1 cellular context compared by ENCODE assay signal in the genomic region with DNA sequence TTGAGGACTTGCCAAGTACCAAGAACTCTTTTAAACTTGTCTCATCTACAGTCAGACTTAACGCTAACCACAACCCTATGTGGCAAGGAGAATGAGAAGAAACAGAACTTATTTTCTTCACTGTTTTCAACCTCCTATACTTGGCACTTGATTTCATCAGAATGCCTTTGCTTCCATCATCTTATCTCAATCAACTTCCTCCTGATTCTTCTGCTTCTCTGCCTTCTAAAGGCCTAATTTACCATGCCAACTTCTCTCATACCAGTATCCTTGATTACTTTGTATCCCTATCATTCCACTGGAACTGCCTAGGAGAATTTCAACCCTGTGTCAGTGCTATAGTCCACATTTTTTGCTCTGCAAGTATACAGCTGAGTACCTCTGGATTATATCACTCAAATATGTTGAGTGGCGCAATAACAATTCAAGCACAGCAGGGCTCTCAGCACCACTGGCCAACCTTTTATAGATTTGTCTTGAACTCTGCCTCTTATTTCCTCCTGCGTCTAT.
TF ChIP-seq lines count a peak whose summit lies in the region.

No MANE protein-coding gene starts in this region.

TF ChIP-seq in Ishikawa, 13 proteins besides CTCF, POLR2A, EP300 and RAD21 (continued from another document):
- TF ChIP-seq, protein P1, sequence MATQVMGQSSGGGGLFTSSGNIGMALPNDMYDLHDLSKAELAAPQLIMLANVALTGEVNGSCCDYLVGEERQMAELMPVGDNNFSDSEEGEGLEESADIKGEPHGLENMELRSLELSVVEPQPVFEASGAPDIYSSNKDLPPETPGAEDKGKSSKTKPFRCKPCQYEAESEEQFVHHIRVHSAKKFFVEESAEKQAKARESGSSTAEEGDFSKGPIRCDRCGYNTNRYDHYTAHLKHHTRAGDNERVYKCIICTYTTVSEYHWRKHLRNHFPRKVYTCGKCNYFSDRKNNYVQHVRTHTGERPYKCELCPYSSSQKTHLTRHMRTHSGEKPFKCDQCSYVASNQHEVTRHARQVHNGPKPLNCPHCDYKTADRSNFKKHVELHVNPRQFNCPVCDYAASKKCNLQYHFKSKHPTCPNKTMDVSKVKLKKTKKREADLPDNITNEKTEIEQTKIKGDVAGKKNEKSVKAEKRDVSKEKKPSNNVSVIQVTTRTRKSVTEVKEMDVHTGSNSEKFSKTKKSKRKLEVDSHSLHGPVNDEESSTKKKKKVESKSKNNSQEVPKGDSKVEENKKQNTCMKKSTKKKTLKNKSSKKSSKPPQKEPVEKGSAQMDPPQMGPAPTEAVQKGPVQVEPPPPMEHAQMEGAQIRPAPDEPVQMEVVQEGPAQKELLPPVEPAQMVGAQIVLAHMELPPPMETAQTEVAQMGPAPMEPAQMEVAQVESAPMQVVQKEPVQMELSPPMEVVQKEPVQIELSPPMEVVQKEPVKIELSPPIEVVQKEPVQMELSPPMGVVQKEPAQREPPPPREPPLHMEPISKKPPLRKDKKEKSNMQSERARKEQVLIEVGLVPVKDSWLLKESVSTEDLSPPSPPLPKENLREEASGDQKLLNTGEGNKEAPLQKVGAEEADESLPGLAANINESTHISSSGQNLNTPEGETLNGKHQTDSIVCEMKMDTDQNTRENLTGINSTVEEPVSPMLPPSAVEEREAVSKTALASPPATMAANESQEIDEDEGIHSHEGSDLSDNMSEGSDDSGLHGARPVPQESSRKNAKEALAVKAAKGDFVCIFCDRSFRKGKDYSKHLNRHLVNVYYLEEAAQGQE (IDR thresholded peaks at IDR 0.05; ENCODE audit: low read depth): no peak
- TF ChIP-seq TEAD4 (IDR thresholded peaks at IDR 0.05): peak; percentile 55
- TF ChIP-seq FOXM1 (IDR thresholded peaks at IDR 0.05; ENCODE audit: borderline replicate concordance, low read depth): no peak
- no peak for TF ChIP-seq CREB1 (IDR thresholded peaks at IDR 0.05; ENCODE audit: low read depth)
- no peak for TF ChIP-seq TAF1 (IDR thresholded peaks at IDR 0.05; ENCODE audit: low read depth)
- TF ChIP-seq YY1 (IDR thresholded peaks at IDR 0.05; ENCODE audit: low read depth): no peak
- TF ChIP-seq, protein P2, sequence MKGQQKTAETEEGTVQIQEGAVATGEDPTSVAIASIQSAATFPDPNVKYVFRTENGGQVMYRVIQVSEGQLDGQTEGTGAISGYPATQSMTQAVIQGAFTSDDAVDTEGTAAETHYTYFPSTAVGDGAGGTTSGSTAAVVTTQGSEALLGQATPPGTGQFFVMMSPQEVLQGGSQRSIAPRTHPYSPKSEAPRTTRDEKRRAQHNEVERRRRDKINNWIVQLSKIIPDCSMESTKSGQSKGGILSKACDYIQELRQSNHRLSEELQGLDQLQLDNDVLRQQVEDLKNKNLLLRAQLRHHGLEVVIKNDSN (IDR thresholded peaks at IDR 0.05): no peak
- TF ChIP-seq ZBTB7A (IDR thresholded peaks at IDR 0.05; ENCODE audit: low read depth): no peak
- peak; percentile 31; the same call in 1 of the 2 replicates for TF ChIP-seq NFIC (IDR thresholded peaks at IDR 0.05)
- TF ChIP-seq CEBPB (IDR thresholded peaks at IDR 0.05): peak; percentile 92
- TF ChIP-seq, protein P3, sequence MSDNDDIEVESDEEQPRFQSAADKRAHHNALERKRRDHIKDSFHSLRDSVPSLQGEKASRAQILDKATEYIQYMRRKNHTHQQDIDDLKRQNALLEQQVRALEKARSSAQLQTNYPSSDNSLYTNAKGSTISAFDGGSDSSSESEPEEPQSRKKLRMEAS (IDR thresholded peaks at IDR 0.05): no peak
TF ChIP-seq in Ishikawa: peak in this region for 3.
